1 cellular context compared by ENCODE assay signal in genomic region chr11:23885801-23886200, GRCh38.
TF ChIP-seq lines count a peak whose summit lies in the region.

No MANE protein-coding gene starts in this region.

TF ChIP-seq in H1, 55 proteins besides CTCF, POLR2A, EP300 and RAD21 (continued from another document):
- TF ChIP-seq KDM4A (IDR thresholded peaks at IDR 0.05; ENCODE audit: low read depth, low read length, severe bottlenecking) (no peak), TAF7 (optimal IDR thresholded peaks at IDR 0.05; ENCODE audit: borderline replicate concordance, low read depth, low read length) (no peak), NANOG (IDR thresholded peaks at IDR 0.05; ENCODE audit: insufficient read depth, low read depth, low read length, poor library complexity, severe bottlenecking) (no peak), CBX5 (IDR thresholded peaks at IDR 0.05; ENCODE audit: low read depth, low read length) (no peak), CEBPB (IDR thresholded peaks at IDR 0.05; ENCODE audit: low read depth, low read length) (no peak), MAFK (IDR thresholded peaks at IDR 0.05; ENCODE audit: low read depth, low read length) (no peak)
